In genomic region chr5:87266914-87267573, GRCh38 we compare ENCODE assay signal across 8 cellular contexts. TPM values are rescaled to one million over a fixed set of nuclear protein-coding genes. Genes with fewer than 3 reads are reported as not detected.
DNase-seq lines count a peak whose midpoint lies in the region; ATAC-seq lines count a peak whose summit lies in the region.

No MANE protein-coding gene starts in this region.

- no peaks in the 10 kb centered on the region for H3K27me3 ChIP-seq in ACC112 (ENCODE audit: insufficient read depth, low read length)
- H3K27me3 ChIP-seq in stomach smooth muscle (ENCODE audit: control insufficient read depth in 1 of 2, insufficient read depth in 2 of 2, low read length in 2 of 2) = no peaks in the 10 kb centered on the region

- H3K27me3 Mint-ChIP-seq in activated T-helper 1 cell treated with anti-CD3 and anti-CD28 coated beads, Interleukin-12 subunit alpha, Interleukin-12 subunit beta, Interleukin-2, Interleukin-4 antibody, amounts not matched to agents 30 ng/mL and 10 ng/mL and 1 ng/mL, durations not matched to agents 14 hours and 24 hours and 36 hours (ENCODE audit: insufficient read depth) = peaks cover 15% of the 10 kb centered on the region

- no peak for DNase-seq in activated T-helper 1 cell treated with anti-CD3 and anti-CD28 coated beads, Interleukin-12 subunit alpha, Interleukin-12 subunit beta, Interleukin-2, Interleukin-4 antibody, amounts not matched to agents 30 ng/mL and 10 ng/mL and 1 ng/mL, durations not matched to agents 14 hours and 24 hours and 36 hours (ENCODE audit: low spot score)
- DNase-seq in effector CD8-positive, alpha-beta T cell (lab: John Stamatoyannopoulos, UW) = no peak
- no peak for DNase-seq in NCI-H2196 (lab: John Stamatoyannopoulos, UW; ENCODE audit: unreplicated experiment)

- H3K36me3 Mint-ChIP-seq in activated T-helper 1 cell treated with anti-CD3 and anti-CD28 coated beads, Interleukin-12 subunit alpha, Interleukin-12 subunit beta, Interleukin-2, Interleukin-4 antibody, amounts not matched to agents 30 ng/mL and 10 ng/mL and 1 ng/mL, durations not matched to agents 14 hours and 24 hours and 36 hours (ENCODE audit: low read depth) = peaks cover 11% of the 10 kb centered on the region

- peak overlapping the region; percentile 90 for H3K27ac Mint-ChIP-seq in activated T-helper 1 cell treated with anti-CD3 and anti-CD28 coated beads, Interleukin-12 subunit alpha, Interleukin-12 subunit beta, Interleukin-2, Interleukin-4 antibody, amounts not matched to agents 30 ng/mL and 10 ng/mL and 1 ng/mL, durations not matched to agents 14 hours and 24 hours and 36 hours

- H3K79me2 ChIP-seq in ACC112 (ENCODE audit: control insufficient read depth, insufficient read depth, low read length, unreplicated experiment) = peaks cover 36% of the 10 kb centered on the region

- peak overlapping the region; percentile 71 for H2AFZ ChIP-seq in ACC112 (ENCODE audit: low read length, unreplicated experiment)

- H3K36me3 ChIP-seq in ACC112 (ENCODE audit: insufficient read depth, low read length) = no peaks in the 10 kb centered on the region
- H3K36me3 ChIP-seq in stomach smooth muscle (ENCODE audit: control insufficient read depth in 2 of 2, insufficient read depth in 2 of 2, low read length in 2 of 2) = no peaks in the 10 kb centered on the region

- peaks cover 22% of the 10 kb centered on the region for H3K4me1 Mint-ChIP-seq in activated T-helper 1 cell treated with anti-CD3 and anti-CD28 coated beads, Interleukin-12 subunit alpha, Interleukin-12 subunit beta, Interleukin-2, Interleukin-4 antibody, amounts not matched to agents 30 ng/mL and 10 ng/mL and 1 ng/mL, durations not matched to agents 14 hours and 24 hours and 36 hours (ENCODE audit: low read depth)

- ATAC-seq in GM18873 (IDR thresholded peaks at IDR 0.05; ENCODE audit: low FRiP score, unreplicated experiment) (peak; percentile 27), HG03097 (IDR thresholded peaks at IDR 0.05; ENCODE audit: low FRiP score, unreplicated experiment) (peak; percentile 9)

- no peaks in the 10 kb centered on the region for H3K9me3 Mint-ChIP-seq in activated T-helper 1 cell treated with anti-CD3 and anti-CD28 coated beads, Interleukin-12 subunit alpha, Interleukin-12 subunit beta, Interleukin-2, Interleukin-4 antibody, amounts not matched to agents 30 ng/mL and 10 ng/mL and 1 ng/mL, durations not matched to agents 14 hours and 24 hours and 36 hours

- intact Hi-C loops in activated T-helper 1 cell treated with anti-CD3 and anti-CD28 coated beads, Interleukin-12 subunit alpha, Interleukin-12 subunit beta, Interleukin-2, Interleukin-4 antibody, amounts not matched to agents 30 ng/mL and 10 ng/mL and 1 ng/mL, durations not matched to agents 14 hours and 24 hours and 36 hours (cut with micrococcal nuclease) = loop anchor here (1.0 to 5.0 kb wide), 7 partner anchors 36 to 875 kb away; partner anchors contain the start of genes CCNH and COX7C

- H3K27ac ChIP-seq in ACC112 (ENCODE audit: low read depth, low read length) = peak overlapping the region; percentile 51
- H3K27ac ChIP-seq in stomach smooth muscle (ENCODE audit: low read length) = peak overlapping the region; percentile 74

- H3K9ac ChIP-seq in stomach smooth muscle (ENCODE audit: low read length in 2 of 2) = peak overlapping the region; percentile 83 to 95

- H3K9me3 ChIP-seq in stomach smooth muscle (ENCODE audit: control insufficient read depth in 2 of 2, low read length in 2 of 2) = no peaks in the 10 kb centered on the region

- H3K4me3 ChIP-seq in ACC112 (ENCODE audit: low read depth, low read length) = peak overlapping the region; percentile 97
- peak overlapping the region; percentile 96 for H3K4me3 ChIP-seq in iPS-11a (ENCODE audit: low read depth, low read length)
- H3K4me3 ChIP-seq in stomach smooth muscle (ENCODE audit: low read length in 2 of 2) = peak overlapping the region; percentile 85 to 95

- H3K4me3 Mint-ChIP-seq in activated T-helper 1 cell treated with anti-CD3 and anti-CD28 coated beads, Interleukin-12 subunit alpha, Interleukin-12 subunit beta, Interleukin-2, Interleukin-4 antibody, amounts not matched to agents 30 ng/mL and 10 ng/mL and 1 ng/mL, durations not matched to agents 14 hours and 24 hours and 36 hours = peak overlapping the region; percentile 99

- H3K4me1 ChIP-seq in ACC112 (ENCODE audit: control insufficient read depth, insufficient read depth, low read length, unreplicated experiment) (peaks cover 7% of the 10 kb centered on the region), stomach smooth muscle (ENCODE audit: control insufficient read depth, insufficient read depth, low read length) (peaks cover 7% of the 10 kb centered on the region)

RNA-seq across cellular contexts. Expression of gene RASA1, which starts 0.6 kb away (rescaled TPM):
- 20.7 and 21.3 TPM in 2 replicates for total RNA-seq in activated T-helper 1 cell treated with anti-CD3 and anti-CD28 coated beads, Interleukin-12 subunit alpha, Interleukin-12 subunit beta, Interleukin-2, Interleukin-4 antibody, amounts not matched to agents 30 ng/mL and 10 ng/mL and 1 ng/mL, durations not matched to agents 14 hours and 24 hours and 36 hours
